ENCODE assay signal across 8 cellular contexts in the genomic region with DNA sequence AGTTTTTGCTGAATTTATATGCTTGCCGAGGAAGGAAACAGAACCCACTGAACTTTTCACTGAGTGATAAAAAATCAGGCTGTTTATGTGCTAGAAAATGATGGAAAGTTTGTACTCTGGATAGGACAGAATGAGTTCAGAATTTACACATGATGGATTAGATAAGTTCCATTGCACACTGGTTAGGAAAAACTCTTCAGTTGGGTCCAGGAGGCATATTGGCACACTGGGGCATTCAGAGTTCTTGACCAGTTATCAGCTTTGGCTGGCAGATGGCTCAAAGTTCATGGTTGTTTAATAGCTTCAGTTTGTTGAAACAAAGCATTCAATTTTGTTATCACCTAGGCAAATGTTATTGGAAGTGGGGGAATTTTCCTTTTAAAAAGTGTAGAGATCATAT.
"Had no signal": no experiment of that assay in that cellular context is flagged by ENCODE, and none has a peak within 500 bp of the region (broad histone marks: within the 10 kb centered on the region; RNA-seq: fewer than 3 reads in every experiment).

No MANE protein-coding gene starts in this region.

- H3K9me3 ChIP-seq: HAP-1 had no signal

- H3K36me3 ChIP-seq: HAP-1 had no signal

- H3K27ac ChIP-seq: HL-60 had no signal

- DNase-seq: GOT3, H7, HFFc6, IMR-90 had no signal

- H3K4me1 ChIP-seq: HAP-1 had no signal

- H3K4me3 Mint-ChIP-seq: HFFc6 had no signal

- H3K4me3 ChIP-seq: HAP-1, K562 had no signal

- H3K27ac Mint-ChIP-seq: HFFc6 had no signal

- ATAC-seq: HCT116, K562 had no signal
